Comparison of ENCODE assay signal across 1 cellular context in the genomic region with DNA sequence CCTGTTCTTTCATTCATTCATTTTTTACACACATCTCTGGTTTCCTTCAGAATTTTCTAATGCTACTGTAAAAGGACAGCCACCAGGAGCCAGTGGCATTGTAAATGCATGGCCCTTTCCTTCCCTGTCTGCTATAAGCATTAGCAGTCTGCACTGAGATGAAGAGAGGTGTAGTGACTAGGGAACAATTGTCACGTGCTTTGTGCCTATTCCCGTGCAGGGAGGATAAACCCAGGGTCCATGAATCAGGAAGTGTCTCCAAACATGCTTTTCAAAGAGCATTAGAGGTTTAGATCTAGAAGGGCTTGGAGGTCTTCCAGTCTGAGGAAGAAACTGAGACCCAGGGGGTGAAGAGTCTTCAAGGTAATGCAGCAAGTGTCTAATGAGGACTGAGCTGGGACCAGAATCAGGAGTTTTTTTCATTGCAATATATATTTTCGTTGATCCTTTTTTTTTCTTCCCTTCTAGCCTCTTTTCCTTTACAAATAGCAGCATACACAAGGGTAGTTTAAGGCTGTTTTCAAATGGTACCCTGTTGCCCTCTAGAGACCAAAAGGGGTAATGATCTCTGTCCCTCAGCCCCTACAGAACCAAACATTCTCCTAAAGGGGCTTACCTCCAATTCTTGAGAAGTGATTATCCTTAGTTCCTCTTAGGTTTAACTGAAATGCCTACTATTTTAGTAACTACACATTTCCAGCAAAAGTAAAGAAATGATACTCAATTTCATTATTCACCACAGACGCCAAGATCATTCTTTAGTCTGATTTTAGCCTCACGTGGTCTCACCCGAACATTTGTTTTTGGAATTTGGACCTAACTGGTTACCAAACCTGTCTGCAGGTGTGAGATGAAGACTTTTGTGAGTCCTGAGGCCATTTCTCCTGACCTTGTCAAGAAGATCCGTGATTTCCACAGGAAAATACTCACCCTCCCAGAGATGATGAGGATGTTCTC.
TF ChIP-seq lines count a peak whose summit lies in the region.

No MANE protein-coding gene starts in this region.

TF ChIP-seq in GM23338, 12 proteins besides CTCF, POLR2A, EP300 and RAD21:
- TF ChIP-seq ZNF114 (CRISPR knock-in tag; IDR thresholded peaks at IDR 0.05) (no peak), EZH2phosphoT487 (IDR thresholded peaks at IDR 0.05; ENCODE audit: unreplicated experiment) (no peak), POLR2AphosphoS5 (IDR thresholded peaks at IDR 0.05; ENCODE audit: low read depth) (no peak), JUNB (IDR thresholded peaks at IDR 0.05; ENCODE audit: unreplicated experiment) (no peak), NANOG (IDR thresholded peaks at IDR 0.05; ENCODE audit: borderline replicate concordance) (no peak), ETS1 (IDR thresholded peaks at IDR 0.05) (no peak), STAT1 (IDR thresholded peaks at IDR 0.05; ENCODE audit: unreplicated experiment) (no peak), ZNF462 (CRISPR knock-in tag; IDR thresholded peaks at IDR 0.05) (no peak), ZNF331 (CRISPR knock-in tag; IDR thresholded peaks at IDR 0.05; ENCODE audit: low read depth) (no peak), EZH2 (IDR thresholded peaks at IDR 0.05; ENCODE audit: low read depth, unreplicated experiment) (no peak), CREB1 (CRISPR knock-in tag; IDR thresholded peaks at IDR 0.05; ENCODE audit: low read depth) (no peak)
- TF ChIP-seq, protein P1, sequence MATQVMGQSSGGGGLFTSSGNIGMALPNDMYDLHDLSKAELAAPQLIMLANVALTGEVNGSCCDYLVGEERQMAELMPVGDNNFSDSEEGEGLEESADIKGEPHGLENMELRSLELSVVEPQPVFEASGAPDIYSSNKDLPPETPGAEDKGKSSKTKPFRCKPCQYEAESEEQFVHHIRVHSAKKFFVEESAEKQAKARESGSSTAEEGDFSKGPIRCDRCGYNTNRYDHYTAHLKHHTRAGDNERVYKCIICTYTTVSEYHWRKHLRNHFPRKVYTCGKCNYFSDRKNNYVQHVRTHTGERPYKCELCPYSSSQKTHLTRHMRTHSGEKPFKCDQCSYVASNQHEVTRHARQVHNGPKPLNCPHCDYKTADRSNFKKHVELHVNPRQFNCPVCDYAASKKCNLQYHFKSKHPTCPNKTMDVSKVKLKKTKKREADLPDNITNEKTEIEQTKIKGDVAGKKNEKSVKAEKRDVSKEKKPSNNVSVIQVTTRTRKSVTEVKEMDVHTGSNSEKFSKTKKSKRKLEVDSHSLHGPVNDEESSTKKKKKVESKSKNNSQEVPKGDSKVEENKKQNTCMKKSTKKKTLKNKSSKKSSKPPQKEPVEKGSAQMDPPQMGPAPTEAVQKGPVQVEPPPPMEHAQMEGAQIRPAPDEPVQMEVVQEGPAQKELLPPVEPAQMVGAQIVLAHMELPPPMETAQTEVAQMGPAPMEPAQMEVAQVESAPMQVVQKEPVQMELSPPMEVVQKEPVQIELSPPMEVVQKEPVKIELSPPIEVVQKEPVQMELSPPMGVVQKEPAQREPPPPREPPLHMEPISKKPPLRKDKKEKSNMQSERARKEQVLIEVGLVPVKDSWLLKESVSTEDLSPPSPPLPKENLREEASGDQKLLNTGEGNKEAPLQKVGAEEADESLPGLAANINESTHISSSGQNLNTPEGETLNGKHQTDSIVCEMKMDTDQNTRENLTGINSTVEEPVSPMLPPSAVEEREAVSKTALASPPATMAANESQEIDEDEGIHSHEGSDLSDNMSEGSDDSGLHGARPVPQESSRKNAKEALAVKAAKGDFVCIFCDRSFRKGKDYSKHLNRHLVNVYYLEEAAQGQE (IDR thresholded peaks at IDR 0.05; ENCODE audit: unreplicated experiment): no peak
